In the genomic region with DNA sequence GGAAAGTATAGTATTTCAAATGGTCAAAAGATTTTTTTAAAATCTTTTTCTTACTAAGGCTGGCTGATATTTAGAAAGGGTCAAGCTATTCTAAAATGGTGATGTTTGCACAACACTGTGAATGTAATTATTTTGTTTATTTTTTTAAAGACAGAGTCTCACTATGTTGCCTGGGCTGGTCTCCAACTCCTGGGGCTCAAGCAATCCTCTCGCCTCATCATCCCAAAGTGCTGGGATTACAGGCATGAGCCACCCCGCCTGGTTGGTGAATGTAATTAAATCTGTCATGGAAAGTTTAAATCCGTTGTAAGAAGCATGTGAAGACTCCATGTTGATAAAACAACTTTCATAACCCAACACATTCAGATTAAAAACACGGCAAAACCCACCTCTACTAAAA, we compare ENCODE assay signal across 10 cellular contexts. TPM values are rescaled to one million over a fixed set of nuclear protein-coding genes. Genes with fewer than 3 reads are reported as not detected.
DNase-seq lines count a peak whose midpoint lies in the region.
"Had no signal": no experiment of that assay in that cellular context is flagged by ENCODE, and none has a peak within 500 bp of the region (broad histone marks: within the 10 kb centered on the region; RNA-seq: fewer than 3 reads in every experiment).

No MANE protein-coding gene starts in this region.

- H2AK5ac ChIP-seq in mesenchymal stem cell (ENCODE audit: low read length, severe bottlenecking), result no peak overlapping the region

- no peak overlapping the region for H2BK5ac ChIP-seq in mesenchymal stem cell (ENCODE audit: low read depth, low read length, poor library complexity, severe bottlenecking)

- no peak overlapping the region for H4K8ac ChIP-seq in mesenchymal stem cell (ENCODE audit: low read length)

- H3K4me3 ChIP-seq in HUES48 (ENCODE audit: low read depth, low read length), result peak overlapping the region; percentile 87
- peak overlapping the region in 1 of 2 experiments; percentile 90 for H3K4me3 ChIP-seq in mesenchymal stem cell (ENCODE audit: insufficient read depth in 1 of 2, low read depth in 1 of 2, low read length in 2 of 2)

- H3K36me3 ChIP-seq in HUES48 (ENCODE audit: control insufficient read depth, insufficient read depth, low read length) (0 out of 2 replicates have a peak, but pooled peaks cover 3% of the 10 kb centered on the region), mesenchymal stem cell (ENCODE audit: control insufficient read depth in 1 of 2, insufficient read depth in 2 of 2, low read depth in 1 of 2, low read length in 2 of 2) (no peaks in the 10 kb centered on the region)

- no peak overlapping the region for H2AFZ ChIP-seq in mesenchymal stem cell (ENCODE audit: low read depth, low read length)

- H3K4ac ChIP-seq in mesenchymal stem cell (ENCODE audit: low read depth in 1 of 2, low read length in 2 of 2), result no peak overlapping the region

- DNase-seq in AG08395 (ENCODE audit: low spot score) (peak; percentile 36), astrocyte of the hippocampus (ENCODE audit: low read depth, low spot score) (peak; percentile 33), mesenchymal stem cell (peak; percentile 53), HPDE6-E6E7 (ENCODE audit: extremely low spot score) (no peak), NCI-H1436 treated with DMSO at 0.1 percent for 48 hours (lab: John Stamatoyannopoulos, UW) (no peak), SW 1271 (lab: John Stamatoyannopoulos, UW) (no peak)
- no peak for DNase-seq in activated CD8-positive, alpha-beta memory T cell treated with anti-CD3 and anti-CD28 coated beads, Interleukin-2, amount 50 U/mL, for 48 hours
- DNase-seq: activated CD4-positive, alpha-beta T cell treated with anti-CD3 and anti-CD28 coated beads, Interleukin-2, amount 10 ng/mL, durations not matched to agents 7 days and 5 days had no signal

- H3K9me3 ChIP-seq in HUES48 (ENCODE audit: control insufficient read depth, insufficient read depth, low read length) (no peaks in the 10 kb centered on the region), mesenchymal stem cell (ENCODE audit: control insufficient read depth, low read length) (no peaks in the 10 kb centered on the region)

- no peak overlapping the region for H3K9ac ChIP-seq in HUES48 (ENCODE audit: low read depth, low read length)
- H3K9ac ChIP-seq in mesenchymal stem cell (ENCODE audit: low read length), result peak overlapping the region; percentile 92

- no peak overlapping the region for H2BK15ac ChIP-seq in mesenchymal stem cell (ENCODE audit: low read depth, poor library complexity, severe bottlenecking)

- no peak overlapping the region for H3K23ac ChIP-seq in mesenchymal stem cell (ENCODE audit: low read length in 2 of 2)

- peak overlapping the region in 1 of 2 experiments; percentile 57 for H3K14ac ChIP-seq in mesenchymal stem cell (ENCODE audit: low read length in 2 of 2)

- H3K4me2 ChIP-seq in mesenchymal stem cell (ENCODE audit: low read length, poor library complexity, severe bottlenecking), result peak overlapping the region; percentile 56

- H2BK120ac ChIP-seq in mesenchymal stem cell (ENCODE audit: low read depth, low read length), result no peak overlapping the region

- 84% methylated on average over 2 of the region's 4 CpGs for WGBS in mesenchymal stem cell

- H3K27ac ChIP-seq in HUES48 (ENCODE audit: low read depth, low read length), result no peak overlapping the region
- no peak overlapping the region for H3K27ac ChIP-seq in mesenchymal stem cell (ENCODE audit: low read length, poor library complexity, severe bottlenecking)
- H3K27ac ChIP-seq: RWPE1 had no signal

- H3K4me1 ChIP-seq in HUES48 (ENCODE audit: control insufficient read depth, insufficient read depth, low read length) (peaks cover 33% of the 10 kb centered on the region), mesenchymal stem cell (ENCODE audit: control insufficient read depth, insufficient read depth, low read depth, low read length) (peaks cover 2% of the 10 kb centered on the region)

- H3K18ac ChIP-seq in mesenchymal stem cell (ENCODE audit: low read depth in 1 of 2, low read length in 2 of 2), result no peak overlapping the region

- no peak overlapping the region for H4K91ac ChIP-seq in mesenchymal stem cell (ENCODE audit: low read length)

- H3K27me3 ChIP-seq in HUES48 (ENCODE audit: control insufficient read depth, insufficient read depth, low read length), result no peaks in the 10 kb centered on the region
- H3K27me3 ChIP-seq in mesenchymal stem cell (ENCODE audit: control insufficient read depth in 1 of 2, insufficient read depth in 1 of 2, low read length in 2 of 2), result no peaks in the 10 kb centered on the region

- peaks cover 4% of the 10 kb centered on the region for H3K79me1 ChIP-seq in mesenchymal stem cell (replicated peaks; ENCODE audit: low read length, poor library complexity, severe bottlenecking)

- H2BK12ac ChIP-seq in mesenchymal stem cell (ENCODE audit: low read length in 2 of 2), result no peak overlapping the region

RNA-seq across cellular contexts. Expression of a gene that starts 2.6 kb away (rescaled TPM):
- polyA plus RNA-seq in mesenchymal stem cell (2013, experiment 1 of 2), result 18.3 TPM
- 19.3 TPM for polyA plus RNA-seq in mesenchymal stem cell (2013, experiment 2 of 2)

Comparison
In these comparisons a context has a peak if more than half of its experiments do, and no peak if none do; other contexts are left out.
1. DNase-seq: peak in AG08395 (single experiment), astrocyte of the hippocampus (single experiment) and mesenchymal stem cell (single experiment); none in HPDE6-E6E7 (single experiment), activated CD8-positive, alpha-beta memory T cell treated with anti-CD3 and anti-CD28 coated beads, Interleukin-2, amount 50 U/mL, for 48 hours (single experiment), NCI-H1436 treated with DMSO at 0.1 percent for 48 hours (single experiment) and SW 1271 (0 of 2).